ENCODE assay signal across 24 cellular contexts in the genomic region with DNA sequence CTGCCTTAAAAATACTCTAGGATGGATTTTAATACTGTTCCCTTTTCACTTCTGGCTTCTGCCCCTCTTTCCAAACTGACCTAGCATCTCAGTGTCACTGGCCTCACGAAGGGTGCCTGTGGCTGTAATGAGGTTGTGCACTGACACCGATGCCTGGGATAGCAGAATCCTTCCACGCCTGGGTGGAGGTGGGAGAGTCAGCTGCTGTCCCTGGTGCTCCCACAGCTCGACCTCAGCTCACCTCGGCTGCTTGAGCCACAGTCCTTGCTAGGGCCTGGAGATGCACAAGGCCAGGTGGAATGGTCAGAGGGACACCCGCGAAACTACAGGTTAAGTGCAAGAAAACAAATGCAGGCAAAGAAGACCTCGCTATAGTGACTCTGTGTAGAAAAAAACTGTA.
"Had no signal": no experiment of that assay in that cellular context is flagged by ENCODE, and none has a peak within 500 bp of the region (broad histone marks: within the 10 kb centered on the region; RNA-seq: fewer than 3 reads in every experiment).

No MANE protein-coding gene starts in this region.

- H3K9me3 ChIP-seq: SK-N-SH had no signal

- FAIRE-seq: HepG2, K562 had no signal

- H3K27ac ChIP-seq: KMS-11, RWPE1 had no signal

- ATAC-seq: HepG2, K562, Panc1, PC-3 had no signal

- H3K4me3 ChIP-seq: K562 had no signal

- DNase-seq: IMR-90, Kasumi-1, MM.1S, NCI-H1092 treated with DMSO at 0.1 percent for 48 hours, NCI-H1436, NCI-H187, NCI-H2029, NCI-H2081 treated with DMSO at 0.1 percent for 48 hours, NCI-H2171, NCI-H226, NCI-H446, NCI-H510A, NCI-H524 treated with DMSO at 0.1 percent for 48 hours, NCI-H69, NCI-H774, PC-3, SHP77, SK-N-SH, SW 1271 had no signal
